In the genomic region with DNA sequence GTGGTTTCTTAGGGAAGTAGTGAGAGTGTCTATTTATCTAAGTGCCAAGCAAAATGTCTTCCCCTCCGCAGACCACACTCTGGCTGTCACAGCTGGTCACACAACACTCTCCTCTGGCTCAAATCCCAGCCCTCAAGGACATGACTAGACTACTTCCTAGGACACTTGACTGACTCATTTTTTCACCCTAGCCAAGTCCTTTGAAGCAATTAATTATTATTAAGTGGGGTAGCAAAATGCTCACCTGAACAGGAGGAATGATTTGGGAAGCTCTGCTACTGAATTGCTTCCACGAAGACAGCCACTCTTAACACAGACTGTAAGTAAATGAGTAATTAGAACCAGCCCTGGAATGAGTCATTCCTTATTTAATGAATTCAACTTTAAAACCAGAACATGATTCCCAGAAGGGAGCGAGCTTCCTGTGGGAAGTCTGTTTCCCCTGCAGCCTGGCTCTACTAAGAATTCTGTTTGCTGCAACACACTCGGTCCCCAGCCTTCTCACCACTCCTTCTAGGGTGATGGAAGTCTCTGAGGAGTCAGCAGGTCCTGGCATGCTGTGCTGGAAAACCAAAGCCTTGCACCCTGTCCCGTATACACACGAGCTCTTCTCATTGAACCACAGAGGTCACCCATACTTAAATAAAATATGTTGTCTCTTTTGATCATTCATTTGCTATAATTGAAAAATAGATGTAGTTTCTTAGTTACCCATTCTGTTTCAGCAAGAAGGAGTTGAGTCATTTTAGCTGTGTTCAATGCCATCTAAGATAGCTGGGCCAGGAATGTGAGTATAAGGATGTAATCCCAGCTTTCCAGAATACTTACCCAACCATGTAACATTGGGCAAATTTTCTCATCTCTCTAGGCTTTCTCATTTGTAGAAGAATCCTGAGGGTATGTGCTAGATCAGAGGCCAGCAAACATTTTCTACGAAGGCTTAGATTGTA, we compare ENCODE assay signal across 8 cellular contexts.
A peak's percentile ranks its signal among the peaks of the same experiment; 100 is the strongest.
DNase-seq lines count a peak whose midpoint lies in the region; ATAC-seq and TF ChIP-seq lines count a peak whose summit lies in the region.

No MANE protein-coding gene starts in this region.

- WGBS in gastroesophageal sphincter (ENCODE audit: low coverage in 1 of 2), 2 donors: 17 to 18% methylated on average over 4 to 7 of the region's 7 CpGs
- 24% methylated on average over 7 of the region's 7 CpGs for WGBS in smooth muscle cell (ENCODE audit: low lambda C conversion rate)

- no peak for TF ChIP-seq CTCF in gastroesophageal sphincter (IDR thresholded peaks at IDR 0.05)
- TF ChIP-seq CTCF in smooth muscle cell (IDR thresholded peaks at IDR 0.05; ENCODE audit: borderline replicate concordance, insufficient read depth, poor library complexity, severe bottlenecking): no peak
- no peak for TF ChIP-seq CTCF in GM13977 (IDR thresholded peaks at IDR 0.05; ENCODE audit: extremely low read depth, insufficient read depth, missing control alignments)

- H3K4me1 ChIP-seq in gastroesophageal sphincter: peaks cover 5 to 15% (median 8%) of the 10 kb centered on the region in 3 donors
- H3K4me1 ChIP-seq in smooth muscle cell (ENCODE audit: low read depth): no peaks in the 10 kb centered on the region

- ATAC-seq in GM21825 (IDR thresholded peaks at IDR 0.05; ENCODE audit: unreplicated experiment): peak; percentile 74
- peak; percentile 28 for ATAC-seq in gastroesophageal sphincter
- ATAC-seq in GM19328 (IDR thresholded peaks at IDR 0.05; ENCODE audit: unreplicated experiment): no peak

- no peaks in the 10 kb centered on the region for H3K27me3 ChIP-seq in gastroesophageal sphincter
- no peaks in the 10 kb centered on the region for H3K27me3 ChIP-seq in smooth muscle cell (ENCODE audit: low read depth)

- in situ Hi-C loops in GM13977 (cut with MboI; ENCODE audit: low pct_unique_long_range_greater_than_20kb, low sequenced_read_pairs, unreplicated experiment): no loop called here

- peak; percentile 8 for DNase-seq in RPMI8226
- DNase-seq in smooth muscle cell (lab: John Stamatoyannopoulos, UW; ENCODE audit: unreplicated experiment): no peak
- DNase-seq in GM13977 (ENCODE audit: low spot score): no peak
- DNase-seq in SHP77 (lab: John Stamatoyannopoulos, UW): no peak
- no peak for DNase-seq in NCI-H1417 treated with DMSO at 0.1 percent for 48 hours (lab: John Stamatoyannopoulos, UW)

- H3K4me2 ChIP-seq in smooth muscle cell: peak overlapping the region; percentile 75

- no peaks in the 10 kb centered on the region for H3K79me2 ChIP-seq in smooth muscle cell (ENCODE audit: low read depth)

- peak overlapping the region; percentile 48 for H3K9ac ChIP-seq in smooth muscle cell (ENCODE audit: low read depth)

- H3K9me3 ChIP-seq in gastroesophageal sphincter (no peaks in the 10 kb centered on the region), smooth muscle cell (replicated peaks; ENCODE audit: low read depth) (no peaks in the 10 kb centered on the region)

- no peaks in the 10 kb centered on the region for H4K20me1 ChIP-seq in smooth muscle cell (ENCODE audit: low read depth)

- H3K4me3 ChIP-seq in gastroesophageal sphincter: no peak overlapping the region
- H3K4me3 ChIP-seq in smooth muscle cell: no peak overlapping the region

- peak overlapping the region; percentile 22 for H2AFZ ChIP-seq in smooth muscle cell (ENCODE audit: low read depth)

- H3F3A ChIP-seq in smooth muscle cell (ENCODE audit: low read depth): peaks cover 10% of the 10 kb centered on the region

- no peak for TF ChIP-seq POLR2A in gastroesophageal sphincter (IDR thresholded peaks at IDR 0.05)

- no peak for TF ChIP-seq EP300 in gastroesophageal sphincter (IDR thresholded peaks at IDR 0.05)

- no peaks in the 10 kb centered on the region for H3K36me3 ChIP-seq in gastroesophageal sphincter
- no peaks in the 10 kb centered on the region for H3K36me3 ChIP-seq in smooth muscle cell (ENCODE audit: low read depth)

- H3K27ac ChIP-seq in gastroesophageal sphincter (peak overlapping the region in 1 of 4 donors; percentile 22), smooth muscle cell (ENCODE audit: low read depth) (peak overlapping the region; percentile 87)
